Comparison of ENCODE assay signal across 1 cellular context in the genomic region with DNA sequence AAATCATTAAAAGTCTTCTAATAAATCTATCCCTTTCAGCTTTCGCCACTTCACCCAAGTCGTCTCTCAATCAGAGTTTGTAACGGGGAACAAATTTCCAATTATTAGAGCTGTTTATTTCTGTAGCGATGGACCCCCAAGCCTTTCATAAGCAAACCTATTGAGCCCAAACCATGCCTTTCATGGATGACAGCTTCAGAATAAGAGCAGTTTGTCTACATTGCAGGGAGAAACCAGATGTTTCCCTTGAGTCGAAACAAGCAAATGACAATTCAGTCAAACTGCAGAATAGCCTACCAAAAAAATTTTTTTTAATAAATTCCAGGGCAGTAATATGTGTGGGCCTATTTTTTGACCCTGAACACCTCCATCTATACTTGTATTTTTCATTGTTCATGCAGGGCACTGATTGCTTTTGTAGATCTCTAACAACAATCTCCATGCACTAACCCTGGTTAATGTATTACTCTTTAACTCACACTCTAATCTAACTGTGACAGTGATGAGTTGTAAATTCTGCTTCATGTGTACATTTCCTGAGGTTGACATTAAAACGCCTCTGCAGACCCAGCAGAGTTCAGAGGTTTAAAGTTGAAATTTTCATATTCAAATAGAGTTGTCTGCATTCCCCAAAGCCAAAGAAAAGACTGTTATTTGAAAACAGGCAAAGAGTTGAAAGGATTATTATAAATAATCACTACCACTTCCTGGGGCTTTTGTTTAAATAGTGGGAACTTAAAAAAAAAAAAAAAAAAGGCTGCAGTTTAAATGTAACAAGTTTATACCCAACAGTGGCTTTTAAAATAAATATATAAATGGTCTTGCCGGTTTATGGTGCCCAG.
TF ChIP-seq lines count a peak whose summit lies in the region.

No MANE protein-coding gene starts in this region.

TF ChIP-seq in HepG2, 621 proteins besides CTCF, POLR2A, EP300 and RAD21 (continued from another document):
- TF ChIP-seq, protein P1, sequence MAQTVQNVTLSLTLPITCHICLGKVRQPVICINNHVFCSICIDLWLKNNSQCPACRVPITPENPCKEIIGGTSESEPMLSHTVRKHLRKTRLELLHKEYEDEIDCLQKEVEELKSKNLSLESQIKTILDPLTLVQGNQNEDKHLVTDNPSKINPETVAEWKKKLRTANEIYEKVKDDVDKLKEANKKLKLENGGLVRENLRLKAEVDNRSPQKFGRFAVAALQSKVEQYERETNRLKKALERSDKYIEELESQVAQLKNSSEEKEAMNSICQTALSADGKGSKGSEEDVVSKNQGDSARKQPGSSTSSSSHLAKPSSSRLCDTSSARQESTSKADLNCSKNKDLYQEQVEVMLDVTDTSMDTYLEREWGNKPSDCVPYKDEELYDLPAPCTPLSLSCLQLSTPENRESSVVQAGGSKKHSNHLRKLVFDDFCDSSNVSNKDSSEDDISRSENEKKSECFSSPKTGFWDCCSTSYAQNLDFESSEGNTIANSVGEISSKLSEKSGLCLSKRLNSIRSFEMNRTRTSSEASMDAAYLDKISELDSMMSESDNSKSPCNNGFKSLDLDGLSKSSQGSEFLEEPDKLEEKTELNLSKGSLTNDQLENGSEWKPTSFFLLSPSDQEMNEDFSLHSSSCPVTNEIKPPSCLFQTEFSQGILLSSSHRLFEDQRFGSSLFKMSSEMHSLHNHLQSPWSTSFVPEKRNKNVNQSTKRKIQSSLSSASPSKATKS (CRISPR knock-in tag; IDR thresholded peaks at IDR 0.05): no peak
- peak; percentile 54 for TF ChIP-seq PHF5A (CRISPR knock-in tag; IDR thresholded peaks at IDR 0.05; ENCODE audit: low read depth, unreplicated experiment)
- no peak for TF ChIP-seq ZNF354B (CRISPR knock-in tag; IDR thresholded peaks at IDR 0.05)
- TF ChIP-seq ZBTB1 (CRISPR knock-in tag; IDR thresholded peaks at IDR 0.05; ENCODE audit: borderline replicate concordance): no peak
- peak; percentile 84 for TF ChIP-seq PHF21A (CRISPR knock-in tag; IDR thresholded peaks at IDR 0.05)
- no peak for TF ChIP-seq WIZ (CRISPR knock-in tag; IDR thresholded peaks at IDR 0.05)
- TF ChIP-seq, protein P2, sequence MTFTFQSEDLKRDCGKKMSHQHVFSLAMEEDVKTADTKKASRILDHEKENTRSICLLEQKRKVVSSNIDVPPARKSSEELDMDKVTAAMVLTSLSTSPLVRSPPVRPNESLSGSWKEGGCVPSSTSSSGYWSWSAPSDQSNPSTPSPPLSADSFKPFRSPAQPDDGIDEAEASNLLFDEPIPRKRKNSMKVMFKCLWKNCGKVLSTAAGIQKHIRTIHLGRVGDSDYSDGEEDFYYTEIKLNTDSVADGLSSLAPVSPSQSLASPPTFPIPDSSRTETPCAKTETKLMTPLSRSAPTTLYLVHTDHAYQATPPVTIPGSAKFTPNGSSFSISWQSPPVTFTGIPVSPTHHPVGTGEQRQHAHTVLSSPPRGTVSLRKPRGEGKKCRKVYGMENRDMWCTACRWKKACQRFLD (CRISPR knock-in tag; IDR thresholded peaks at IDR 0.05; ENCODE audit: borderline replicate concordance): no peak
- TF ChIP-seq THAP11 (CRISPR knock-in tag; IDR thresholded peaks at IDR 0.05): no peak
- TF ChIP-seq ZNF501 (CRISPR knock-in tag; IDR thresholded peaks at IDR 0.05): no peak
- TF ChIP-seq ZNF20 (CRISPR knock-in tag; IDR thresholded peaks at IDR 0.05): no peak
- TF ChIP-seq, protein P3, sequence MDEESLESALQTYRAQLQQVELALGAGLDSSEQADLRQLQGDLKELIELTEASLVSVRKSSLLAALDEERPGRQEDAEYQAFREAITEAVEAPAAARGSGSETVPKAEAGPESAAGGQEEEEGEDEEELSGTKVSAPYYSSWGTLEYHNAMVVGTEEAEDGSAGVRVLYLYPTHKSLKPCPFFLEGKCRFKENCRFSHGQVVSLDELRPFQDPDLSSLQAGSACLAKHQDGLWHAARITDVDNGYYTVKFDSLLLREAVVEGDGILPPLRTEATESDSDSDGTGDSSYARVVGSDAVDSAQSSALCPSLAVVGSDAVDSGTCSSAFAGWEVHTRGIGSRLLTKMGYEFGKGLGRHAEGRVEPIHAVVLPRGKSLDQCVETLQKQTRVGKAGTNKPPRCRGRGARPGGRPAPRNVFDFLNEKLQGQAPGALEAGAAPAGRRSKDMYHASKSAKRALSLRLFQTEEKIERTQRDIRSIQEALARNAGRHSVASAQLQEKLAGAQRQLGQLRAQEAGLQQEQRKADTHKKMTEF (CRISPR knock-in tag; IDR thresholded peaks at IDR 0.05): peak; percentile 83; the same call in 1 of the 2 replicates
- peak; percentile 76; the same call in 1 of the 2 replicates for TF ChIP-seq HOXA5 (CRISPR knock-in tag; IDR thresholded peaks at IDR 0.05)
- TF ChIP-seq ZNF138 (CRISPR knock-in tag; IDR thresholded peaks at IDR 0.05; ENCODE audit: low read depth): no peak
- TF ChIP-seq FOXA1 (IDR thresholded peaks at IDR 0.05): peak; percentile 92
- peak; percentile 96 for TF ChIP-seq FOXA1 (CRISPR knock-in tag; IDR thresholded peaks at IDR 0.05)
- peak; percentile 95 for TF ChIP-seq BCL6 (CRISPR knock-in tag; IDR thresholded peaks at IDR 0.05)
- 0 out of 2 replicates have a peak, but pooled peaks have one; percentile 12 for TF ChIP-seq DMAP1 (CRISPR knock-in tag; IDR thresholded peaks at IDR 0.05)
- peak; percentile 91 for TF ChIP-seq GATAD2A (CRISPR knock-in tag; IDR thresholded peaks at IDR 0.05)
- peak; percentile 39; the same call in 1 of the 2 replicates for TF ChIP-seq MTF2 (CRISPR knock-in tag; IDR thresholded peaks at IDR 0.05; ENCODE audit: borderline replicate concordance)
- 0 out of 2 replicates have a peak, but pooled peaks have one; percentile 70 for TF ChIP-seq ZNF124 (CRISPR knock-in tag; IDR thresholded peaks at IDR 0.05)
- TF ChIP-seq, protein P4, sequence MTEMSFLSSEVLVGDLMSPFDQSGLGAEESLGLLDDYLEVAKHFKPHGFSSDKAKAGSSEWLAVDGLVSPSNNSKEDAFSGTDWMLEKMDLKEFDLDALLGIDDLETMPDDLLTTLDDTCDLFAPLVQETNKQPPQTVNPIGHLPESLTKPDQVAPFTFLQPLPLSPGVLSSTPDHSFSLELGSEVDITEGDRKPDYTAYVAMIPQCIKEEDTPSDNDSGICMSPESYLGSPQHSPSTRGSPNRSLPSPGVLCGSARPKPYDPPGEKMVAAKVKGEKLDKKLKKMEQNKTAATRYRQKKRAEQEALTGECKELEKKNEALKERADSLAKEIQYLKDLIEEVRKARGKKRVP (CRISPR knock-in tag; IDR thresholded peaks at IDR 0.05): peak in 1 of 2 experiments; percentile 45; a peak in 1 of 4 replicates
- TF ChIP-seq, protein P5, sequence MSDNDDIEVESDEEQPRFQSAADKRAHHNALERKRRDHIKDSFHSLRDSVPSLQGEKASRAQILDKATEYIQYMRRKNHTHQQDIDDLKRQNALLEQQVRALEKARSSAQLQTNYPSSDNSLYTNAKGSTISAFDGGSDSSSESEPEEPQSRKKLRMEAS (IDR thresholded peaks at IDR 0.05): 0 out of 2 replicates have a peak, but pooled peaks have one; percentile 24
- TF ChIP-seq TCF7L2 (IDR thresholded peaks at IDR 0.05; ENCODE audit: low read depth, low read length): no peak
- TF ChIP-seq SSRP1 (CRISPR knock-in tag; IDR thresholded peaks at IDR 0.05): no peak
- peak; percentile 92 for TF ChIP-seq FOXK2 (IDR thresholded peaks at IDR 0.05)
- TF ChIP-seq HHEX (CRISPR knock-in tag; IDR thresholded peaks at IDR 0.05): no peak
- TF ChIP-seq NFYC (CRISPR knock-in tag; IDR thresholded peaks at IDR 0.05): peak; percentile 2; the same call in 1 of the 2 replicates
- TF ChIP-seq, protein P6, sequence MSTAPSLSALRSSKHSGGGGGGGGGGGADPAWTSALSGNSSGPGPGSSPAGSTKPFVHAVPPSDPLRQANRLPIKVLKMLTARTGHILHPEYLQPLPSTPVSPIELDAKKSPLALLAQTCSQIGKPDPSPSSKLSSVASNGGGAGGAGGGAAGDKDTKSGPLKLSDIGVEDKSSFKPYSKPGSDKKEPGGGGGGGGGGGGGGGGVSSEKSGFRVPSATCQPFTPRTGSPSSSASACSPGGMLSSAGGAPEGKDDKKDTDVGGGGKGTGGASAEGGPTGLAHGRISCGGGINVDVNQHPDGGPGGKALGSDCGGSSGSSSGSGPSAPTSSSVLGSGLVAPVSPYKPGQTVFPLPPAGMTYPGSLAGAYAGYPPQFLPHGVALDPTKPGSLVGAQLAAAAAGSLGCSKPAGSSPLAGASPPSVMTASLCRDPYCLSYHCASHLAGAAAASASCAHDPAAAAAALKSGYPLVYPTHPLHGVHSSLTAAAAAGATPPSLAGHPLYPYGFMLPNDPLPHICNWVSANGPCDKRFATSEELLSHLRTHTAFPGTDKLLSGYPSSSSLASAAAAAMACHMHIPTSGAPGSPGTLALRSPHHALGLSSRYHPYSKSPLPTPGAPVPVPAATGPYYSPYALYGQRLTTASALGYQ (CRISPR knock-in tag; IDR thresholded peaks at IDR 0.05): peak; percentile 93
- peak; percentile 82; the same call in 1 of the 2 replicates for TF ChIP-seq HOXD1 (CRISPR knock-in tag; IDR thresholded peaks at IDR 0.05)
- TF ChIP-seq ZKSCAN8 (CRISPR knock-in tag; IDR thresholded peaks at IDR 0.05; ENCODE audit: borderline replicate concordance): peak; percentile 70; the same call in 1 of the 2 replicates
- TF ChIP-seq, protein P7, sequence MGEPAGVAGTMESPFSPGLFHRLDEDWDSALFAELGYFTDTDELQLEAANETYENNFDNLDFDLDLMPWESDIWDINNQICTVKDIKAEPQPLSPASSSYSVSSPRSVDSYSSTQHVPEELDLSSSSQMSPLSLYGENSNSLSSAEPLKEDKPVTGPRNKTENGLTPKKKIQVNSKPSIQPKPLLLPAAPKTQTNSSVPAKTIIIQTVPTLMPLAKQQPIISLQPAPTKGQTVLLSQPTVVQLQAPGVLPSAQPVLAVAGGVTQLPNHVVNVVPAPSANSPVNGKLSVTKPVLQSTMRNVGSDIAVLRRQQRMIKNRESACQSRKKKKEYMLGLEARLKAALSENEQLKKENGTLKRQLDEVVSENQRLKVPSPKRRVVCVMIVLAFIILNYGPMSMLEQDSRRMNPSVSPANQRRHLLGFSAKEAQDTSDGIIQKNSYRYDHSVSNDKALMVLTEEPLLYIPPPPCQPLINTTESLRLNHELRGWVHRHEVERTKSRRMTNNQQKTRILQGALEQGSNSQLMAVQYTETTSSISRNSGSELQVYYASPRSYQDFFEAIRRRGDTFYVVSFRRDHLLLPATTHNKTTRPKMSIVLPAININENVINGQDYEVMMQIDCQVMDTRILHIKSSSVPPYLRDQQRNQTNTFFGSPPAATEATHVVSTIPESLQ (CRISPR knock-in tag; conservative IDR thresholded peaks at IDR 0.05): no peak
- TF ChIP-seq KMT2A (CRISPR knock-in tag; IDR thresholded peaks at IDR 0.05): no peak
- no peak for TF ChIP-seq PHF8 (CRISPR knock-in tag; IDR thresholded peaks at IDR 0.05)
- no peak for TF ChIP-seq ZNF605 (CRISPR knock-in tag; IDR thresholded peaks at IDR 0.05)
- peak; percentile 55; the same call in 1 of the 2 replicates for TF ChIP-seq KDM5A (IDR thresholded peaks at IDR 0.05; ENCODE audit: borderline replicate concordance, low read length)
- TF ChIP-seq CEBPB (IDR thresholded peaks at IDR 0.05; ENCODE audit: borderline replicate concordance, low read depth, low read length): no peak
- no peak for TF ChIP-seq SIN3A (IDR thresholded peaks at IDR 0.05; ENCODE audit: borderline replicate concordance, low read depth, low read length)
- TF ChIP-seq PTBP1 (IDR thresholded peaks at IDR 0.05; ENCODE audit: low read depth, low read length, poor library complexity, severe bottlenecking): no peak
- TF ChIP-seq, protein P8, sequence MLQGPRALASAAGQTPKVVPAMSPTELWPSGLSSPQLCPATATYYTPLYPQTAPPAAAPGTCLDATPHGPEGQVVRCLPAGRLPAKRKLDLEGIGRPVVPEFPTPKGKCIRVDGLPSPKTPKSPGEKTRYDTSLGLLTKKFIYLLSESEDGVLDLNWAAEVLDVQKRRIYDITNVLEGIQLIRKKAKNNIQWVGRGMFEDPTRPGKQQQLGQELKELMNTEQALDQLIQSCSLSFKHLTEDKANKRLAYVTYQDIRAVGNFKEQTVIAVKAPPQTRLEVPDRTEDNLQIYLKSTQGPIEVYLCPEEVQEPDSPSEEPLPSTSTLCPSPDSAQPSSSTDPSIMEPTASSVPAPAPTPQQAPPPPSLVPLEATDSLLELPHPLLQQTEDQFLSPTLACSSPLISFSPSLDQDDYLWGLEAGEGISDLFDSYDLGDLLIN (CRISPR knock-in tag; IDR thresholded peaks at IDR 0.05; ENCODE audit: borderline replicate concordance): no peak
- no peak for TF ChIP-seq IKZF1 (IDR thresholded peaks at IDR 0.05)
- TF ChIP-seq, protein P9, sequence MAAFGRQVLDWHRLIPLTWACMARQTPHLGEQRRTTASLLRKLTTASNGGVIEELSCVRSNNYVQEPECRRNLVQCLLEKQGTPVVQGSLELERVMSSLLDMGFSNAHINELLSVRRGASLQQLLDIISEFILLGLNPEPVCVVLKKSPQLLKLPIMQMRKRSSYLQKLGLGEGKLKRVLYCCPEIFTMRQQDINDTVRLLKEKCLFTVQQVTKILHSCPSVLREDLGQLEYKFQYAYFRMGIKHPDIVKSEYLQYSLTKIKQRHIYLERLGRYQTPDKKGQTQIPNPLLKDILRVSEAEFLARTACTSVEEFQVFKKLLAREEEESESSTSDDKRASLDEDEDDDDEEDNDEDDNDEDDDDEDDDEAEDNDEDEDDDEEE (CRISPR knock-in tag; IDR thresholded peaks at IDR 0.05): no peak
- TF ChIP-seq CEBPG (CRISPR knock-in tag; IDR thresholded peaks at IDR 0.05): peak; percentile 58; the same call in 1 of the 2 replicates
